1 cellular context compared by ENCODE assay signal in the genomic region with DNA sequence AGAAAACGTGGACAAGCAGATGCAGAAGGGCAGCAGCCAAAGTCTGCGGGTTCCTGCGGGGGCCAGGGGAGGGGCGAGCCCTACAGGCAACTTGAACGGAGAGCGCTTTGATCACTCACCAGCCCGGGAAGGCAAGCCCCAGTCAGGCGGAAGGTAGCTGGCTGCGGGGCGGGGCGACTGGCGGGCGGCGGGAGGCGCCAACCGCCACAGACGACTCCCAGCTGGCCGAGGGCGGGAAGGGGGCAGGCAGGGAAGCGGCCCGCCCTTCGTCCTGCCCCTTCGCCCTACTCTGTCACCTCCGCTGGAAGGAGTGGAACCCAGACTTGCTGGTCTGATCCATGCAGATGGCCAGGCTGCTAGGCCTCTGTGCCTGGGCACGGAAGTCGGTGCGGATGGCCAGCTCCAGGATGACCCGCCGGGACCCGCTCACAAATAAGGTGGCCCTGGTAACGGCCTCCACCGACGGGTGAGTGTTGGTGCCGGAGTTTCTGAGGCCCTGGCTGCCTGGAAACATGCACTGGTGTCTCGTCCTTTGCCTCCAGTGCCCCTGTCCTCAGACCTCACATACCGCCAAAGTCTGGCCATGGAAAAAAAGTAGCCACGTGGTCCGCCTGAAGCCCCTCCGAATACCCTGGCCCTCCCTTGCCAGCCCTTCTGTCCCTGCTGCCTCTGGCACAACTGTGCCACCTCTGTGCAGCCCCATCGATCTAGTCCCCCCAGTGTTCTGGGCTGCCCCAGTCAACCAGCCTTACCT.
A peak's percentile ranks its signal among the peaks of the same experiment; 100 is the strongest.
TF ChIP-seq lines count a peak whose summit lies in the region.

DHRS4L2 (plus strand) TSS at position 320 of the 754 bp plus-strand sequence; CDS start at position 339, 19 bp downstream.

TF ChIP-seq in H1, 55 proteins besides CTCF, POLR2A, EP300 and RAD21 (continued from another document):
- TF ChIP-seq, protein P1, sequence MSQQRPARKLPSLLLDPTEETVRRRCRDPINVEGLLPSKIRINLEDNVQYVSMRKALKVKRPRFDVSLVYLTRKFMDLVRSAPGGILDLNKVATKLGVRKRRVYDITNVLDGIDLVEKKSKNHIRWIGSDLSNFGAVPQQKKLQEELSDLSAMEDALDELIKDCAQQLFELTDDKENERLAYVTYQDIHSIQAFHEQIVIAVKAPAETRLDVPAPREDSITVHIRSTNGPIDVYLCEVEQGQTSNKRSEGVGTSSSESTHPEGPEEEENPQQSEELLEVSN (IDR thresholded peaks at IDR 0.05): peak; percentile 79
- TF ChIP-seq POLR2AphosphoS5 (IDR thresholded peaks at IDR 0.05; ENCODE audit: low read depth, low read length): 0 out of 2 replicates have a peak, but pooled peaks have one; percentile 26
- TF ChIP-seq TAF1 (IDR thresholded peaks at IDR 0.05; ENCODE audit: low read depth, low read length): peak; percentile 51; the same call in 1 of the 2 replicates
- TF ChIP-seq MAX (IDR thresholded peaks at IDR 0.05): peak; percentile 23; the same call in 1 of the 2 replicates
TF ChIP-seq in H1: peak in this region for 5; not testable (repeated sequence) for 50.
